16 cellular contexts compared by ENCODE assay signal in the genomic region with DNA sequence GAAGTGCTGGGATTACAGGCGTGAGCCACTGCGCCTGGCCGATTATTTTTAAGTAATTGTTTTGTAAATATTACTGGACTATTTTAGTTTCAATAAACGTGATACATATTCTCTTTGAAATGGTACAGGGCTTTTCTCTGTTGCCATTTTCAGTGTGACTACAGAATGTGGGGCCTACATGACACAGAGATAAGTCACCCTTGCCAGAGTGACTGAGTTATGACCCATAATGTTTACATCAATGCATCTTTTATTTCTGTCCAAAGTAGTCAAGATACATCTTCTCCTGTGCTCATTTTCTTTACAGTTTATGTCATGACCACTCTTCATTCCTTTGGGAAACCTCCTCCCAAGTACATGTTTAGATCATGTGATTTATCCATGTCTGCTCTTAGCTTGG.
DNase-seq lines count a peak whose midpoint lies in the region; ATAC-seq, FAIRE-seq and TF ChIP-seq lines count a peak whose summit lies in the region.
"Had no signal": no experiment of that assay in that cellular context is flagged by ENCODE, and none has a peak within 500 bp of the region (broad histone marks: within the 10 kb centered on the region; RNA-seq: fewer than 3 reads in every experiment).

No MANE protein-coding gene starts in this region.

- H3K36me3 ChIP-seq in mammary epithelial cell (ENCODE audit: insufficient read depth, low read length) (no peaks in the 10 kb centered on the region), breast epithelium (no peaks in the 10 kb centered on the region), SK-N-MC (ENCODE audit: insufficient read depth, low read length) (peaks cover 9% of the 10 kb centered on the region), neural cell (ENCODE audit: insufficient read depth, low read length) (no peaks in the 10 kb centered on the region), pancreas (no peaks in the 10 kb centered on the region)
- H3K36me3 ChIP-seq: BLaER1 had no signal

- in situ Hi-C loops in mammary epithelial cell (cut with MboI; ENCODE audit: low sequenced_read_pairs in 2 of 2): no loop called here

- no TSS peak for BruUV-seq in mammary epithelial cell (replicated peaks; lab: Mats Ljungman, UMichigan)

- H3K4me3 ChIP-seq in mammary epithelial cell (replicated peaks in 1 of 3; ENCODE audit: insufficient read depth in 1 of 3, low read depth in 2 of 3, low read length in 3 of 3) (no peak overlapping the region), breast epithelium (no peak overlapping the region), SK-N-MC (no peak overlapping the region), neural cell (ENCODE audit: low read length) (peak overlapping the region; percentile 33), pancreas (no peak overlapping the region)
- H3K4me3 ChIP-seq: A549, BLaER1 had no signal

- no peaks in the 10 kb centered on the region for H3K79me2 ChIP-seq in mammary epithelial cell (ENCODE audit: insufficient read depth, low read length)
- no peaks in the 10 kb centered on the region for H3K79me2 ChIP-seq in neural cell (replicated peaks; ENCODE audit: insufficient read depth, low read length)

- intact Hi-C loops in mammary epithelial cell (cut with micrococcal nuclease): no loop called here
- intact Hi-C loops in breast epithelium (cut with DNase I; ENCODE audit: low total_unique reads): no loop called here
- intact Hi-C loops in pancreas (cut with DNase I): no loop called here

- H4K20me1 ChIP-seq in mammary epithelial cell (ENCODE audit: insufficient read depth, low read length) (no peaks in the 10 kb centered on the region), neural cell (ENCODE audit: insufficient read depth) (no peaks in the 10 kb centered on the region)
- H4K20me1 ChIP-seq: BLaER1 had no signal

- WGBS in mammary epithelial cell (ENCODE audit: low coverage, missing lambda C conversion rate): 86% methylated on average over 4 of the region's 4 CpGs
- 88 to 90% methylated on average over 4 of the region's 4 CpGs for WGBS in pancreas, 2 donors

- no peaks in the 10 kb centered on the region for H3F3A ChIP-seq in neural cell (ENCODE audit: insufficient read depth, low read length, poor library complexity, severe bottlenecking)

- H3K27ac ChIP-seq in mammary epithelial cell (ENCODE audit: insufficient read depth, low read depth, low read length) (no peak overlapping the region), breast epithelium (no peak overlapping the region), SK-N-MC (peak overlapping the region; percentile 100), neural cell (ENCODE audit: low read length) (peak overlapping the region; percentile 87), pancreas (no peak overlapping the region)
- H3K27ac ChIP-seq: 22Rv1, A549, BLaER1 had no signal

- no peak for TF ChIP-seq EP300 in neural cell (conservative IDR thresholded peaks at IDR 0.05; ENCODE audit: poor library complexity, severe bottlenecking)

- TF ChIP-seq POLR2A in breast epithelium (IDR thresholded peaks at IDR 0.05): no peak

- FAIRE-seq in pancreas (lab: Jason Lieb, UNC): no peak
- FAIRE-seq: A549, H1 had no signal

- CTCF ChIA-PET in mammary epithelial cell (lab: Charles Lee; ENCODE audit: low non-redundant PET): no interaction called here

- H3K27me3 ChIP-seq in mammary epithelial cell (ENCODE audit: insufficient read depth, low read length) (no peaks in the 10 kb centered on the region), breast epithelium (no peaks in the 10 kb centered on the region), neural cell (ENCODE audit: insufficient read depth, low read depth, low read length) (no peaks in the 10 kb centered on the region), pancreas (no peaks in the 10 kb centered on the region)
- H3K27me3 ChIP-seq: BLaER1 had no signal

- dilution Hi-C loops in mammary epithelial cell (cut with HindIII; ENCODE audit: low sequenced_read_pairs): no loop called here

- TF ChIP-seq CTCF in mammary epithelial cell (conservative IDR thresholded peaks at IDR 0.05 in 1 of 2, IDR thresholded peaks at IDR 0.05 in 1 of 2; ENCODE audit: extremely low read depth in 1 of 2, insufficient read depth in 1 of 2, low read depth in 1 of 2, low read length in 2 of 2) (no peak), breast epithelium (IDR thresholded peaks at IDR 0.05) (no peak), neural cell (IDR thresholded peaks at IDR 0.05; ENCODE audit: poor library complexity, severe bottlenecking) (no peak), pancreas (IDR thresholded peaks at IDR 0.05) (no peak)

- TF ChIP-seq RAD21 in neural cell (conservative IDR thresholded peaks at IDR 0.05): no peak

- no peaks in the 10 kb centered on the region for H3K9me2 ChIP-seq in neural cell (ENCODE audit: insufficient read depth, low read length)

- no peak for ATAC-seq in pancreas
- ATAC-seq: A549 had no signal

- H3K9ac ChIP-seq in mammary epithelial cell (ENCODE audit: insufficient read depth, low read length): no peak overlapping the region
- no peak overlapping the region for H3K9ac ChIP-seq in SK-N-MC (ENCODE audit: insufficient read length)
- peak overlapping the region; percentile 35 for H3K9ac ChIP-seq in neural cell (ENCODE audit: low read length)
- H3K9ac ChIP-seq: BLaER1 had no signal

- H3K4me2 ChIP-seq in mammary epithelial cell (ENCODE audit: insufficient read depth, low read depth, low read length): no peak overlapping the region
- peak overlapping the region; percentile 72 for H3K4me2 ChIP-seq in neural cell (ENCODE audit: low read length)
- H3K4me2 ChIP-seq: A549, BLaER1 had no signal

- H2AFZ ChIP-seq in mammary epithelial cell (ENCODE audit: low read depth, low read length) (no peak overlapping the region), neural cell (ENCODE audit: low read depth, low read length) (peak overlapping the region; percentile 25)

- DNase-seq in mammary epithelial cell: peak; percentile 3
- no peak for DNase-seq in breast epithelium (ENCODE audit: low spot score in 2 of 2)
- no peak for DNase-seq in SK-N-MC (ENCODE audit: low read depth, low spot score)
- DNase-seq in HuH-7 (ENCODE audit: low spot score): no peak
- DNase-seq in NCI-H187 (lab: John Stamatoyannopoulos, UW): no peak
- DNase-seq in pancreas: no peak
- DNase-seq: CD4-positive, alpha-beta memory T cell; DMS153; DMS79; GF-D8; H9 had no signal

- H3K4me1 ChIP-seq in mammary epithelial cell (ENCODE audit: insufficient read depth, low read length) (no peaks in the 10 kb centered on the region), breast epithelium (no peaks in the 10 kb centered on the region), pancreas (peaks cover 0 to 3% (median 0%) of the 10 kb centered on the region in 3 donors)
- H3K4me1 ChIP-seq: A549, BLaER1 had no signal

- H3K9me3 ChIP-seq in mammary epithelial cell (replicated peaks; ENCODE audit: insufficient read depth, low read length) (no peaks in the 10 kb centered on the region), breast epithelium (no peaks in the 10 kb centered on the region), SK-N-MC (ENCODE audit: low read depth, low read length) (no peaks in the 10 kb centered on the region; the same call in 1 of the 2 replicates), neural cell (ENCODE audit: low read length) (no peaks in the 10 kb centered on the region), pancreas (no peaks in the 10 kb centered on the region)
- H3K9me3 ChIP-seq: A549, BLaER1 had no signal

TF ChIP-seq in neural cell, 6 proteins besides CTCF, POLR2A, EP300 and RAD21:
- no peak for TF ChIP-seq POLR2AphosphoS5 (IDR thresholded peaks at IDR 0.05)
- no peak for TF ChIP-seq MXI1 (conservative IDR thresholded peaks at IDR 0.05; ENCODE audit: poor library complexity, severe bottlenecking)
- no peak for TF ChIP-seq REST (IDR thresholded peaks at IDR 0.05; ENCODE audit: borderline replicate concordance)
- TF ChIP-seq SMC3 (conservative IDR thresholded peaks at IDR 0.05; ENCODE audit: poor library complexity): no peak
- TF ChIP-seq TAF1 (IDR thresholded peaks at IDR 0.05; ENCODE audit: low read depth): no peak
- no peak for TF ChIP-seq EZH2 (IDR thresholded peaks at IDR 0.05; ENCODE audit: borderline replicate concordance, insufficient read depth, low read length, poor library complexity, severe bottlenecking)

Comparison
In these comparisons a context has a peak if more than half of its experiments do, and no peak if none do; other contexts are left out.
1. H3K27ac ChIP-seq: peak in SK-N-MC (single experiment) and neural cell (single experiment); none in mammary epithelial cell (single experiment), breast epithelium (0 of 2) and pancreas (0 of 4).